In the genomic region with DNA sequence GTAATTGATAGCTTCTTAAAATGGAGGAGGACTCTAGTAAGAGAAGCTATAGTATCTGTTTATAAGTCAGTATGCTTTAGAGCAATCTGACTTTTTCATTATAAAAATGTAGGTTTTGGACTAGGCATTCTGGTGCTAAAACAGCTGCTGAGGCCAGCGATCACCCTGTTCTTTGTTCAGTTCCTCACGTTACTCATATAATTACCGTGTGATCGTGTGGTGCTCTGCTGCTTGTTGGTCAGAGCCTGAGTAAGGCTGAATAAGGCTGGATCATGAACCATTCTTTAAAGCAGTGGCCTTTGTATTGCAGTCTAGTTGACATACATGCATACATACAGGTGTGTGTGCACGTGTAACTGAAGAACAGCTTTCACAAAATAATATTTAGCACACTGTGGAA, we compare ENCODE assay signal across 12 cellular contexts. TPM values are rescaled to one million over a fixed set of nuclear protein-coding genes. Genes with fewer than 3 reads are reported as not detected.
DNase-seq lines count a peak whose midpoint lies in the region; ATAC-seq and TF ChIP-seq lines count a peak whose summit lies in the region.
"Had no signal": no experiment of that assay in that cellular context is flagged by ENCODE, and none has a peak within 500 bp of the region (broad histone marks: within the 10 kb centered on the region; RNA-seq: fewer than 3 reads in every experiment).

No MANE protein-coding gene starts in this region.

- H3K27me3 Mint-ChIP-seq in activated naive CD4-positive, alpha-beta T cell treated with anti-CD3 and anti-CD28 coated beads for 36 hours (ENCODE audit: low read depth): no peaks in the 10 kb centered on the region

- no peak for DNase-seq in activated naive CD4-positive, alpha-beta T cell treated with anti-CD3 and anti-CD28 coated beads for 36 hours
- no peak for DNase-seq in activated naive CD4-positive, alpha-beta T cell (lab: John Stamatoyannopoulos, UW)
- DNase-seq in RKO (ENCODE audit: low spot score): peak; percentile 39
- peak; percentile 43 for DNase-seq in fibroblast of peridontal ligament (ENCODE audit: extremely low read depth)
- no peak for DNase-seq in stimulated activated naive CD8-positive, alpha-beta T cell treated with anti-CD3 and anti-CD28 coated beads, Interleukin-15, Interleukin-2, amounts not matched to agents 100 U/mL and 50 U/mL, for 24 hours
- DNase-seq in tibial nerve (ENCODE audit: low spot score in 2 of 2): no peak
- DNase-seq: activated CD4-positive, alpha-beta T cell treated with anti-CD3 and anti-CD28 coated beads, Interleukin-2, amount 50 U/mL, for 1 hour; cerebellar nuclear complex; mucosa of descending colon; Peyer's patch had no signal

- no peaks in the 10 kb centered on the region for H3K9me3 Mint-ChIP-seq in activated naive CD4-positive, alpha-beta T cell treated with anti-CD3 and anti-CD28 coated beads for 36 hours

- H3K27ac Mint-ChIP-seq in activated naive CD4-positive, alpha-beta T cell treated with anti-CD3 and anti-CD28 coated beads for 36 hours: peak overlapping the region; percentile 42

- no peaks in the 10 kb centered on the region for H3K27me3 ChIP-seq in tibial nerve
- H3K27me3 ChIP-seq: Peyer's patch had no signal

- intact Hi-C loops in activated naive CD4-positive, alpha-beta T cell treated with anti-CD3 and anti-CD28 coated beads for 36 hours (cut with micrococcal nuclease): loop anchor here (2.0 kb wide), 1 partner anchor 25 kb away; a partner anchor contains a TSS

- H3K4me3 Mint-ChIP-seq in activated naive CD4-positive, alpha-beta T cell treated with anti-CD3 and anti-CD28 coated beads for 36 hours: no peak overlapping the region

- no peak for TF ChIP-seq CTCF in tibial nerve (IDR thresholded peaks at IDR 0.05)

- no peak overlapping the region for H3K27ac ChIP-seq in tibial nerve
- H3K27ac ChIP-seq: Peyer's patch had no signal

- no peak for TF ChIP-seq POLR2A in tibial nerve (IDR thresholded peaks at IDR 0.05)

- H3K4me1 ChIP-seq in tibial nerve: peaks cover 0 to 98% (median 25%) of the 10 kb centered on the region in 4 donors

- ATAC-seq in stimulated activated naive CD8-positive, alpha-beta T cell treated with anti-CD3 and anti-CD28 coated beads, Interleukin-15, Interleukin-2, amounts not matched to agents 100 U/mL and 50 U/mL, for 24 hours: peak; percentile 52
- ATAC-seq in HG02642 (IDR thresholded peaks at IDR 0.05; ENCODE audit: poor library complexity, unreplicated experiment) (no peak), HG03469 (IDR thresholded peaks at IDR 0.05; ENCODE audit: unreplicated experiment) (no peak)
- ATAC-seq: mucosa of descending colon had no signal

- H3K36me3 Mint-ChIP-seq in activated naive CD4-positive, alpha-beta T cell treated with anti-CD3 and anti-CD28 coated beads for 36 hours (ENCODE audit: low read depth): peaks cover 32% of the 10 kb centered on the region

- H3K4me3 ChIP-seq in tibial nerve: no peak overlapping the region
- H3K4me3 ChIP-seq: mucosa of descending colon, Peyer's patch had no signal

- CTCF ChIA-PET in activated naive CD4-positive, alpha-beta T cell treated with anti-CD3 and anti-CD28 coated beads for 36 hours (lab: Charles Lee): no interaction called here

- no peak for TF ChIP-seq EP300 in tibial nerve (IDR thresholded peaks at IDR 0.05)

- peaks cover 85% of the 10 kb centered on the region for H3K4me1 Mint-ChIP-seq in activated naive CD4-positive, alpha-beta T cell treated with anti-CD3 and anti-CD28 coated beads for 36 hours (ENCODE audit: low read depth)

- 20 to 27% methylated on average over 5 of the region's 5 CpGs for WGBS in tibial nerve, 2 donors

- H3K9me3 ChIP-seq in tibial nerve: no peaks in the 10 kb centered on the region
- H3K9me3 ChIP-seq: mucosa of descending colon, Peyer's patch had no signal

- peaks cover 0 to 43% (median 5%) of the 10 kb centered on the region in 3 donors for H3K36me3 ChIP-seq in tibial nerve

RNA-seq across cellular contexts. Expression of a gene that starts 25.2 kb away (rescaled TPM):
- total RNA-seq in activated naive CD4-positive, alpha-beta T cell treated with anti-CD3 and anti-CD28 coated beads for 36 hours: 100 to 1,000 TPM; 318 to 322 TPM
- total RNA-seq in tibial nerve: 100 to 1,000 TPM; 120 to 187 (median 171) TPM

Comparison
In these comparisons a context has a peak if more than half of its experiments do, and no peak if none do; other contexts are left out.
1. DNase-seq: peak in RKO (single experiment) and fibroblast of peridontal ligament (single experiment); none in activated naive CD4-positive, alpha-beta T cell treated with anti-CD3 and anti-CD28 coated beads for 36 hours (single experiment), activated naive CD4-positive, alpha-beta T cell (0 of 4), stimulated activated naive CD8-positive, alpha-beta T cell treated with anti-CD3 and anti-CD28 coated beads, Interleukin-15, Interleukin-2, amounts not matched to agents 100 U/mL and 50 U/mL, for 24 hours (single experiment) and tibial nerve (0 of 2).